1 cellular context compared by ENCODE assay signal in genomic region chr1:183039985-183040447, GRCh38.
A peak's percentile ranks its signal among the peaks of the same experiment; 100 is the strongest.
TF ChIP-seq lines count a peak whose summit lies in the region.

No MANE protein-coding gene starts in this region.

TF ChIP-seq in HEK293, 187 proteins besides CTCF, POLR2A, EP300 and RAD21 (continued from another document):
- TF ChIP-seq ZNF629 (tag by site-specific recombination; IDR thresholded peaks at IDR 0.05) (peak; percentile 93), GLIS1 (tag by site-specific recombination; IDR thresholded peaks at IDR 0.05) (peak; percentile 99), ZNF341 (tag by site-specific recombination; IDR thresholded peaks at IDR 0.05; ENCODE audit: low read depth) (no peak), ZNF692 (tag by site-specific recombination; IDR thresholded peaks at IDR 0.05) (peak; percentile 77)
